8 cellular contexts compared by ENCODE assay signal in genomic region chr15:60478633-60479360, GRCh38. TPM values are rescaled to one million over a fixed set of nuclear protein-coding genes. Genes with fewer than 3 reads are reported as not detected.
DNase-seq lines count a peak whose midpoint lies in the region; ATAC-seq and TF ChIP-seq lines count a peak whose summit lies in the region.

Gene ICE2 (minus strand): TSS chr15:60479142. CDS start chr15:60477977, 1,165 bp downstream.

- POLR2A ChIA-PET in Panc1 (lab: Charles Lee): interaction anchor here (0.7 kb wide), 1 partner anchor 86 kb away, joined by 3 read pairs; no protein-coding TSS in a partner anchor

- ATAC-seq in GM21723 (IDR thresholded peaks at IDR 0.05; ENCODE audit: unreplicated experiment): peak; percentile 83
- peak; percentile 98 for ATAC-seq in Panc1
- ATAC-seq in esophagus mucosa: peak; percentile 97

- H3K4me1 ChIP-seq in Panc1 (ENCODE audit: control insufficient read depth, insufficient read depth, low read length) (peaks cover 30% of the 10 kb centered on the region), muscle layer of colon (ENCODE audit: insufficient read depth, low read length) (peaks cover 26% of the 10 kb centered on the region)

- H3K4me3 ChIP-seq in Panc1 (ENCODE audit: low read depth in 2 of 2, low read length in 2 of 2) (peak within 1 kb of the TSS; percentile 94 to 97), muscle layer of colon (ENCODE audit: low read depth in 1 of 2, low read length in 2 of 2) (peak within 1 kb of the TSS; percentile 57 to 85)

- H3K36me3 ChIP-seq in Panc1 (ENCODE audit: control insufficient read depth, insufficient read depth, low read length) (peaks cover 16% of the 10 kb centered on the region), muscle layer of colon (ENCODE audit: insufficient read depth, low read length) (peaks cover 10% of the 10 kb centered on the region)

- CTCF ChIA-PET in Panc1 (lab: Charles Lee): no interaction called here

- BruUV-seq in Panc1 (replicated peaks; lab: Mats Ljungman, UMichigan): no TSS peak

- peak within 1 kb of the TSS; percentile 95 for H3K9ac ChIP-seq in muscle layer of colon (ENCODE audit: low read length)

- DNase-seq in DMS53 treated with DMSO at 0.1 percent for 48 hours (lab: John Stamatoyannopoulos, UW; ENCODE audit: unreplicated experiment) (peak; percentile 71), KG1 (lab: John Stamatoyannopoulos, UW) (peak; percentile 89), Panc1 (ENCODE audit: low read depth, low spot score) (peak; percentile 67)
- DNase-seq in activated T-cell treated with anti-CD3 and anti-CD28 coated beads, Interleukin-2, amount 50 U/mL, for 48 hours: peak; percentile 98
- DNase-seq in stimulated activated CD8-positive, alpha-beta memory T cell treated with anti-CD3 and anti-CD28 coated beads, Interleukin-7, amount 100 ng/mL, for 24 hours (ENCODE audit: low read depth): peak; percentile 97

- H3K27ac ChIP-seq in Panc1 (ENCODE audit: low read length) (peak within 1 kb of the TSS; percentile 99), muscle layer of colon (ENCODE audit: low read depth, low read length) (peak within 1 kb of the TSS; percentile 78)

- intact Hi-C loops in Panc1 (cut with micrococcal nuclease; ENCODE audit: unreplicated experiment): no loop called here

- in situ Hi-C loops in Panc1 (cut with HindIII; ENCODE audit: low pct_unique_long_range_greater_than_20kb, low sequenced_read_pairs): no loop called here

- no peaks in the 10 kb centered on the region for H3K9me3 ChIP-seq in Panc1 (ENCODE audit: control insufficient read depth, insufficient read depth, low read depth, low read length)
- H3K9me3 ChIP-seq in muscle layer of colon (ENCODE audit: low read length): no peaks in the 10 kb centered on the region

- no peak for TF ChIP-seq CTCF in Panc1 (IDR thresholded peaks at IDR 0.05)

- H3K27me3 ChIP-seq in Panc1 (ENCODE audit: control insufficient read depth, insufficient read depth, low read length) (no peaks in the 10 kb centered on the region), muscle layer of colon (ENCODE audit: control insufficient read depth in 1 of 2, insufficient read depth in 2 of 2, low read length in 2 of 2) (no peaks in the 10 kb centered on the region)

RNA-seq across cellular contexts. Expression of gene ICE2, which starts in this region (rescaled TPM):
- total RNA-seq in Panc1 (2021; ENCODE audit: unreplicated experiment) (66.2 TPM), esophagus mucosa (29.1 TPM)
- 25.3 TPM for polyA plus RNA-seq in Panc1 (2012; ENCODE audit: insufficient read length)

Comparison
In these comparisons a context has a peak if more than half of its experiments do, and no peak if none do; other contexts are left out.
1. Peak in every context shown above with its lines: DNase-seq, ATAC-seq, H3K4me3 ChIP-seq and H3K27ac ChIP-seq.